In the genomic region with DNA sequence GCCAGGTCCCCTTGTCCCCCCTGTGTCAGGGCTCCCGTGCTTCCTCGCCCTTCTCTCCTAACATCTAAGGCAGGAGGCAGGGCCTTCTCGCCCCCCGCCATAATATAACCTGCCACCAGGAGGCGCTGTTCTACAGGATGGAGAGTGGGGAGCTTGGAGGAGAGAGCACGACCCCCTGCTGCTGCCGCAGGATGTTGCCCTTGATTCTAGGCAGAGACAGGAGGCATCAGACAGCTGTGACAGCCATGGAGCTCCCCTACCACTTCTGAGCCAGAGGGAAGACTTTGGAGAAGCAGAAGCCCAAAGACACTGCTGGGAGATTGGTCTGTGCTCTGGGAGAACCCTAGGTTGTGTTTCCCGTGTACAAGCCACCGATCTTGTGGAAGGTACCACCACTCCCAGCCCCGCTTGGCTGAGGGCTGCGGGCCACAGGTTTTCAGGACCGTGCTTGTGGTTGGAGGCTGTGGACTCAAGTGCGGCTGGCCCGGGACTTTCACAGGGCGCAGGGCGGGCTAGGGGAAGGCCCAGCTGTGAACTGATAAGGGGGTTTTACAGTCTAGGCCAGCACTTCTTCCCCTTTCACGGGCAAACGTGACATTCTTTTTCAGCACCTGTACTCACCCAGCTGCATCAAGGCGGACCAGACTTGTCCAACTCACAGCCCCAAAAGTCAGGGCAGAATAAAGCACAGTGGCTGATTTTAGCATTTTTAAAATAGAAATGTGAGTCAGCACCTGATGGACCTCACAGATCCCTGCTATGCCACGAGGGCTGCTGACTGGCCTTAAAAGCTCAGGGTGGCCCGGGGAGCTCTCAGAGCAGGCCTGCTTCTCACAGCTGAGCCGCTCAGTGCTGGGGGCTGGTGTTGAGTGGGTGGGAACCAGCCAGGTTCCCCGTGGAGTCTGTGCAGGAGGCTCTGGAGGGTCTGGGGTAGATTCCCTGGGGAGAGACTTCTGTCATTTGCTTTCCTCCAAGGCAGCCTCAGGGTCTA, we compare ENCODE assay signal across 8 cellular contexts. TPM values are rescaled to one million over a fixed set of nuclear protein-coding genes. Genes with fewer than 3 reads are reported as not detected.
DNase-seq lines count a peak whose midpoint lies in the region; ATAC-seq and TF ChIP-seq lines count a peak whose summit lies in the region.

No MANE protein-coding gene starts in this region.

- intact Hi-C loops in activated CD4-positive, alpha-beta T cell treated with anti-CD3 and anti-CD28 coated beads for 36 hours (cut with DNase I, micrococcal nuclease), result loop anchor here (1.0 to 5.0 kb wide), 7 partner anchors 41 to 138 kb away; no protein-coding TSS in a partner anchor

- TF ChIP-seq CTCF in AG09319 (IDR thresholded peaks at IDR 0.05; ENCODE audit: low read depth, low read length), result peak; percentile 75

- peak overlapping the region; percentile 91 for H3K27ac Mint-ChIP-seq in activated CD4-positive, alpha-beta T cell treated with anti-CD3 and anti-CD28 coated beads for 36 hours
- H3K27ac Mint-ChIP-seq in memory B cell, result peak overlapping the region; percentile 99

- peak; percentile 4 for DNase-seq in AG09319 (ENCODE audit: extremely low read depth, low read depth)
- DNase-seq in NCI-H446 treated with DMSO at 0.1 percent for 48 hours (lab: John Stamatoyannopoulos, UW), result peak; percentile 55
- DNase-seq in activated CD4-positive, alpha-beta T cell treated with anti-CD3 and anti-CD28 coated beads for 36 hours, result peak; percentile 94
- peak; percentile 71 for DNase-seq in dermis blood vessel endothelial cell
- DNase-seq in memory B cell (ENCODE audit: low spot score in 2 of 2), result peak; percentile 94 to 97
- DNase-seq in stimulated activated CD8-positive, alpha-beta memory T cell treated with anti-CD3 and anti-CD28 coated beads, Interleukin-2, amount 100 ng/mL, for 1 hour (ENCODE audit: low read depth in 2 of 2), result peak; percentile 85 to 86

- POLR2A ChIA-PET in activated CD4-positive, alpha-beta T cell treated with anti-CD3 and anti-CD28 coated beads for 36 hours (lab: Charles Lee), result interaction anchor here (0.6 to 1.8 kb wide), 3 partner anchors 78 to 832 kb away, joined by 3 to 5 read pairs (median 3); no protein-coding TSS in a partner anchor

- peaks cover 34% of the 10 kb centered on the region for H3K4me1 Mint-ChIP-seq in activated CD4-positive, alpha-beta T cell treated with anti-CD3 and anti-CD28 coated beads for 36 hours
- H3K4me1 Mint-ChIP-seq in memory B cell, result peaks cover 13% of the 10 kb centered on the region

- ATAC-seq in GM18873 (IDR thresholded peaks at IDR 0.05; ENCODE audit: low FRiP score, unreplicated experiment), result peak; percentile 91
- ATAC-seq in HG03066 (IDR thresholded peaks at IDR 0.05; ENCODE audit: low read depth, unreplicated experiment), result peak; percentile 92
- ATAC-seq in activated CD4-positive, alpha-beta T cell treated with anti-CD3 and anti-CD28 coated beads for 36 hours, result peak; percentile 76
- ATAC-seq in memory B cell (ENCODE audit: low read depth), result peak; percentile 86

- CTCF ChIA-PET in activated CD4-positive, alpha-beta T cell treated with anti-CD3 and anti-CD28 coated beads for 36 hours (lab: Charles Lee), result interaction anchor here (0.5 to 3.8 kb wide), 38 partner anchors 9 to 1926 kb away, joined by 3 to 27 read pairs (median 4); no protein-coding TSS in a partner anchor

- H3K27me3 Mint-ChIP-seq in activated CD4-positive, alpha-beta T cell treated with anti-CD3 and anti-CD28 coated beads for 36 hours, result no peaks in the 10 kb centered on the region
- no peaks in the 10 kb centered on the region for H3K27me3 Mint-ChIP-seq in memory B cell

- H3K4me3 Mint-ChIP-seq in activated CD4-positive, alpha-beta T cell treated with anti-CD3 and anti-CD28 coated beads for 36 hours, result peak overlapping the region; percentile 51
- peak overlapping the region; percentile 77 for H3K4me3 Mint-ChIP-seq in memory B cell

- H3K9me3 Mint-ChIP-seq in activated CD4-positive, alpha-beta T cell treated with anti-CD3 and anti-CD28 coated beads for 36 hours (ENCODE audit: low read depth), result no peaks in the 10 kb centered on the region
- no peaks in the 10 kb centered on the region for H3K9me3 Mint-ChIP-seq in memory B cell

- peaks cover 3% of the 10 kb centered on the region for H3K36me3 Mint-ChIP-seq in activated CD4-positive, alpha-beta T cell treated with anti-CD3 and anti-CD28 coated beads for 36 hours (ENCODE audit: low read depth)
- H3K36me3 Mint-ChIP-seq in memory B cell, result no peaks in the 10 kb centered on the region

RNA-seq across cellular contexts. Expression of a gene that starts 2.6 kb away (rescaled TPM):
- 10 to 100 TPM; 23.5 to 25.5 TPM for total RNA-seq in activated CD4-positive, alpha-beta T cell treated with anti-CD3 and anti-CD28 coated beads for 36 hours
- total RNA-seq in dermis blood vessel endothelial cell, result not detected in 2 replicates

RNA-seq across cellular contexts. Expression of a gene that starts 53.8 kb away (rescaled TPM):
- total RNA-seq in activated CD4-positive, alpha-beta T cell treated with anti-CD3 and anti-CD28 coated beads for 36 hours, result under 1 TPM; 0.23 to 0.27 TPM
- not detected in 2 replicates for total RNA-seq in dermis blood vessel endothelial cell

Comparison
In these comparisons a context has a peak if more than half of its experiments do, and no peak if none do; other contexts are left out.
1. Peak in every context shown above with its lines: DNase-seq and ATAC-seq.
2. DNase-seq: peak in every context shown above with its lines; median percentile 96 in memory B cell; 94 in activated CD4-positive, alpha-beta T cell treated with anti-CD3 and anti-CD28 coated beads for 36 hours; 86 in stimulated activated CD8-positive, alpha-beta memory T cell treated with anti-CD3 and anti-CD28 coated beads, Interleukin-2, amount 100 ng/mL, for 1 hour; 71 in dermis blood vessel endothelial cell; 55 in NCI-H446 treated with DMSO at 0.1 percent for 48 hours; 4 in AG09319.
3. RNA of a gene that starts 2.6 kb away (total RNA-seq): 23.5 to 25.5 TPM in activated CD4-positive, alpha-beta T cell treated with anti-CD3 and anti-CD28 coated beads for 36 hours; not detected in dermis blood vessel endothelial cell; every median in the first group is over 10 times any median in the second.